Comparison of ENCODE assay signal across 13 cellular contexts in the genomic region with DNA sequence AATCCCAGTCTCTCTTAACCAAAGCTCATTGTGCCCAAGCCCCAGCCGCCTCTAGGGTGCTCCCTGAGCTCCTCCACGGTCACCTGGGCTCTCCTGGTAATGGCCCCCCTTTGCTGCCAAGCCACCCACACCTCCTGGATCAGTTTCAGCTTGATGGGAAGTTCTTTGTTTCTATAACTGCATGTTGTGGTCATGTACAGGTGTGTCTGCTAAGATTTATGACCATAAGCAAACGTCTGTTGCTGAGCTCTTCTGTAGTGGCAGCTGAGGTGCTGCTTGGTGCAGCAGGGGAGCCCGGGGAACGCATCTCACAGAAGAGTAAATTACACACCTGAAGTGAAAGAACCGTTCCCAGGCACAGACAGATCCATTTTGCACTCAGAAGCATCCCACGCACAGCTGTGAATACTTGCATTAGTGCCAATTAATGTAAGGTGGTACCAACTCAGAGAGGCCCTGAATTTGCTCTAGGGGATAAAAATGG.
DNase-seq lines count a peak whose midpoint lies in the region; ATAC-seq, FAIRE-seq and TF ChIP-seq lines count a peak whose summit lies in the region.
"Had no signal": no experiment of that assay in that cellular context is flagged by ENCODE, and none has a peak within 500 bp of the region (broad histone marks: within the 10 kb centered on the region; RNA-seq: fewer than 3 reads in every experiment).

No MANE protein-coding gene starts in this region.

- TF ChIP-seq POLR2A in GM12891 (IDR thresholded peaks at IDR 0.05; ENCODE audit: low read depth, low read length) = no peak

- ATAC-seq in GM21786 (IDR thresholded peaks at IDR 0.05; ENCODE audit: unreplicated experiment) = no peak
- ATAC-seq: esophagus mucosa, WTC11 had no signal

- DNase-seq in GM12891 (ENCODE audit: insufficient read length, low spot score) (no peak), NCI-H1436 treated with DMSO at 0.1 percent for 48 hours (lab: John Stamatoyannopoulos, UW) (peak; percentile 88), NCI-H345 treated with DMSO at 0.1 percent for 48 hours (lab: John Stamatoyannopoulos, UW; ENCODE audit: unreplicated experiment) (peak; percentile 88), head of caudate nucleus (peak in 31 of 42 donors; percentile 18 to 87 (median 53)), NCI-H1694 treated with DMSO at 0.1 percent for 48 hours (lab: John Stamatoyannopoulos, UW) (no peak), posterior cingulate gyrus (no peak), occipital lobe (lab: John Stamatoyannopoulos, UW) (no peak)
- DNase-seq: NCI-H226, Peyer's patch, uterus had no signal

- peak; percentile 41 for FAIRE-seq in GM12891 (lab: Jason Lieb, UNC)

- intact Hi-C loops in head of caudate nucleus (cut with DNase I) (no loop called here), posterior cingulate gyrus (cut with DNase I) (no loop called here)

TF ChIP-seq in GM12891, 5 proteins besides CTCF, POLR2A, EP300 and RAD21:
- TF ChIP-seq PAX5 (IDR thresholded peaks at IDR 0.05; ENCODE audit: insufficient read depth, low read length, severe bottlenecking) = no peak

Comparison
In these comparisons a context has a peak if more than half of its experiments do, and no peak if none do; other contexts are left out.
1. DNase-seq: peak in NCI-H1436 treated with DMSO at 0.1 percent for 48 hours (single experiment), NCI-H345 treated with DMSO at 0.1 percent for 48 hours (single experiment) and head of caudate nucleus (31 of 42); none in GM12891 (single experiment), NCI-H1694 treated with DMSO at 0.1 percent for 48 hours (single experiment), posterior cingulate gyrus (0 of 10) and occipital lobe (single experiment).